In the genomic region with DNA sequence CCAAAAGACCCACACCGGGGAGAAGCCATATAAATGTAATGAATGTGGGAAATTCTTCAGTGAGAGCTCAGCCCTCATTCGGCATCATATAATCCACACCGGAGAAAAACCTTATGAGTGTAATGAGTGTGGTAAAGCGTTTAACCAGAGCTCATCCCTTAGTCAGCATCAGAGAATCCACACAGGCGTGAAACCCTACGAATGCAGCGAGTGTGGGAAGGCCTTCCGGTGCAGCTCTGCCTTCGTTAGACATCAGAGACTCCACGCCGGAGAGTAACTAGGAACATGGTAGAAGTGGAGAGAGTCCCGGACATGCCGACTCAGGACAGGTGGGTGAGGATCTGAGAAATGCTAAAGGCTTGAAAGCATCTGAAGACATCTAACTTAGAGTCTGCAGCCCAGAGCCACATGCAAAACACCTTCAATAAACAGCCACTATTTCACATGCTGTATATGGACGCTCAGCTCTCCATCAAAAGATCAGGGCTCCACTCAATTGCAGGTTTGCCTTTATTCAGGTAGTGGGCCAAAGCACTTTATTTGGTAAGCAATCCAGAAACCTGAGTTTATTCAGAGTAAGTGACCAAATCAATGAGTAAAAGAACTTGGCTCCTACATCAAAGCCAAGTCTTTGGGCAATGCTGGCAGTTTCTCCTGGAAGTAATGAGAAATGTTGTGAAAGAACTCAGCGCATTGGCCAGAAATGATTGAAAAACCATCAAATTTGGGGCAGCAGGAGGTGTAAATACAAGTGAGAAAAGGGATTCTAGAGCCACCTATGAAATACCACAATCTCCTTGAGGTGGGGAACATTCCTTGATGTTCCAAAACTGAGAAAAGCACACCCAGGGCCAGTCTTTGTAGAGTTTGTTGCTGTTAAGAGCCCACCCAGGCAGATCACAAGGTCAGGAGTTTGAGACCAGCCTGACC, we compare ENCODE assay signal across 8 cellular contexts. TPM values are rescaled to one million over a fixed set of nuclear protein-coding genes. Genes with fewer than 3 reads are reported as not detected.
DNase-seq lines count a peak whose midpoint lies in the region; ATAC-seq, FAIRE-seq and TF ChIP-seq lines count a peak whose summit lies in the region.

No MANE protein-coding gene starts in this region.

- BruUV-seq in endothelial cell of umbilical vein (replicated peaks; lab: Mats Ljungman, UMichigan), result TSS peak; percentile 9

- H3K9ac ChIP-seq in endothelial cell of umbilical vein (replicated peaks; ENCODE audit: extremely low read depth, insufficient read depth, low read length), result no peak overlapping the region

- no peaks in the 10 kb centered on the region for H4K20me1 ChIP-seq in endothelial cell of umbilical vein (replicated peaks; ENCODE audit: control insufficient read depth, extremely low read depth, insufficient read depth, low read length)

- 95% methylated on average over 15 of the region's 15 CpGs for WGBS in heart right ventricle, 2 donors

- H3K79me2 ChIP-seq in endothelial cell of umbilical vein (ENCODE audit: control insufficient read depth, insufficient read depth, low read length), result peaks cover 25% of the 10 kb centered on the region

- no peaks in the 10 kb centered on the region for H3K9me1 ChIP-seq in endothelial cell of umbilical vein (replicated peaks; ENCODE audit: control insufficient read depth, extremely low read depth, insufficient read depth, low read length)

- no peak for FAIRE-seq in endothelial cell of umbilical vein (lab: Jason Lieb, UNC)

- POLR2A ChIA-PET in endothelial cell of umbilical vein (lab: Charles Lee), result interaction anchor here (0.6 kb wide), 2 partner anchors 14 to 25 kb away, joined by 3 to 4 read pairs; no protein-coding TSS in a partner anchor

- peak; percentile 55 for DNase-seq in stimulated activated CD4-positive, alpha-beta T cell treated with anti-CD3 and anti-CD28 coated beads, Interleukin-15, amount 100 ng/mL, for 24 hours
- DNase-seq in stimulated activated CD4-positive, alpha-beta T cell treated with anti-CD3 and anti-CD28 coated beads, Interleukin-2, amount 100 ng/mL, for 48 hours, result no peak
- DNase-seq in RPMI8226, result peak; percentile 26
- DNase-seq in endothelial cell of umbilical vein (ENCODE audit: low read depth, low spot score), result no peak
- DNase-seq in upper lobe of right lung, result no peak
- no peak for DNase-seq in heart right ventricle
- DNase-seq in Ammon's horn (ENCODE audit: low spot score), result no peak

- CTCF ChIA-PET in endothelial cell of umbilical vein (lab: Charles Lee), result no interaction called here

- H3K4me1 ChIP-seq in endothelial cell of umbilical vein (ENCODE audit: control insufficient read depth, extremely low read depth, insufficient read depth, low read length), result peaks cover 14% of the 10 kb centered on the region
- H3K4me1 ChIP-seq in upper lobe of right lung, result peaks cover 20% of the 10 kb centered on the region
- peaks cover 3 to 24% (median 18%) of the 10 kb centered on the region in 9 donors for H3K4me1 ChIP-seq in heart right ventricle

- no peak overlapping the region for H3K27ac ChIP-seq in endothelial cell of umbilical vein (ENCODE audit: insufficient read depth, low read depth, low read length)
- H3K27ac ChIP-seq in upper lobe of right lung, result peak overlapping the region; percentile 11
- H3K27ac ChIP-seq in heart right ventricle, result no peak overlapping the region

- no peak overlapping the region for H2AFZ ChIP-seq in endothelial cell of umbilical vein (ENCODE audit: low read depth, low read length)

- dilution Hi-C loops in endothelial cell of umbilical vein (cut with MboI; ENCODE audit: extremely low pct_ligation_motif_present, low sequenced_read_pairs), result no loop called here

- H3K9me3 ChIP-seq in endothelial cell of umbilical vein (replicated peaks; ENCODE audit: control insufficient read depth, insufficient read depth, low read length) (peaks cover 3% of the 10 kb centered on the region), upper lobe of right lung (no peaks in the 10 kb centered on the region), heart right ventricle (peaks cover 0 to 3% (median 0%) of the 10 kb centered on the region in 11 donors)

- TF ChIP-seq POLR2A in endothelial cell of umbilical vein (IDR thresholded peaks at IDR 0.05; ENCODE audit: low read depth, low read length), result peak; percentile 50

- intact Hi-C loops in endothelial cell of umbilical vein (cut with micrococcal nuclease), result no loop called here
- intact Hi-C loops in upper lobe of right lung (cut with DNase I), result no loop called here
- intact Hi-C loops in heart right ventricle (cut with DNase I), result no loop called here

- H3K27me3 ChIP-seq in endothelial cell of umbilical vein (ENCODE audit: control insufficient read depth in 2 of 2, insufficient read depth in 2 of 2, low read length in 2 of 2), result no peaks in the 10 kb centered on the region
- no peaks in the 10 kb centered on the region for H3K27me3 ChIP-seq in upper lobe of right lung
- H3K27me3 ChIP-seq in heart right ventricle, result no peaks in the 10 kb centered on the region

- no peak overlapping the region for H3K4me2 ChIP-seq in endothelial cell of umbilical vein (ENCODE audit: insufficient read depth, low read length)

- H3K4me3 ChIP-seq in endothelial cell of umbilical vein (replicated peaks in 1 of 3; ENCODE audit: insufficient read depth in 1 of 3, low read depth in 1 of 3, low read length in 3 of 3) (no peak overlapping the region), upper lobe of right lung (no peak overlapping the region), heart right ventricle (no peak overlapping the region)

- no peak for ATAC-seq in upper lobe of right lung
- no peak for ATAC-seq in heart right ventricle
- ATAC-seq in HG03442 (IDR thresholded peaks at IDR 0.05; ENCODE audit: unreplicated experiment), result no peak

- TF ChIP-seq CTCF in endothelial cell of umbilical vein (IDR thresholded peaks at IDR 0.05; ENCODE audit: extremely low read depth in 1 of 2, insufficient read depth in 1 of 2, low read depth in 1 of 2, low read length in 2 of 2) (no peak), upper lobe of right lung (IDR thresholded peaks at IDR 0.05) (no peak), heart right ventricle (IDR thresholded peaks at IDR 0.05) (no peak)

- peaks cover 46 to 49% of the 10 kb centered on the region in 2 experiments for H3K36me3 ChIP-seq in endothelial cell of umbilical vein (ENCODE audit: control insufficient read depth in 2 of 2, extremely low read depth in 1 of 2, insufficient read depth in 2 of 2, low read length in 2 of 2)
- H3K36me3 ChIP-seq in upper lobe of right lung, result peaks cover 93% of the 10 kb centered on the region
- peaks cover 0 to 100% (median 80%) of the 10 kb centered on the region in 9 donors for H3K36me3 ChIP-seq in heart right ventricle

TF ChIP-seq in endothelial cell of umbilical vein, 7 proteins besides CTCF, POLR2A, EP300 and RAD21 (continues in another document):
- no peak for TF ChIP-seq JUN (IDR thresholded peaks at IDR 0.05; ENCODE audit: borderline replicate concordance, insufficient read depth, insufficient read length, low read depth)

RNA-seq across cellular contexts. Expression of a gene that starts 6.0 kb away (rescaled TPM):
- total RNA-seq in endothelial cell of umbilical vein (1,231 and 1,361 TPM in 2 replicates), upper lobe of right lung (1,020 TPM), heart right ventricle (100 to 1,000 TPM; 409 to 810 (median 499) TPM)
- polyA plus RNA-seq in endothelial cell of umbilical vein (2,140 and 3,007 TPM in 2 replicates), heart right ventricle (1,000 to 10,000 TPM; 1,671 to 1,920 TPM)
- polyA plus RNA-seq in endothelial cell of umbilical vein (2011; cell fraction: cytosol; rRNA removed), result 2,997 and 3,263 TPM in 2 replicates
- polyA plus RNA-seq in endothelial cell of umbilical vein (2011; cell fraction: nucleus; rRNA removed), result 604 and 667 TPM in 2 replicates
- 1,827 and 2,215 TPM in 2 replicates for polyA plus RNA-seq in endothelial cell of umbilical vein (2012)
- 431 and 482 TPM in 2 replicates for polyA minus RNA-seq in endothelial cell of umbilical vein
- polyA minus RNA-seq in endothelial cell of umbilical vein (2011; cell fraction: cytosol; rRNA and poly(A)+ RNA removed), result 1,395 TPM
- polyA minus RNA-seq in endothelial cell of umbilical vein (2011; cell fraction: nucleus; rRNA and poly(A)+ RNA removed), result 81.6 and 96.0 TPM in 2 replicates

RNA-seq across cellular contexts. Expression of a gene that starts 6.1 kb away (rescaled TPM):
- 18.5 and 18.9 TPM in 2 replicates for total RNA-seq in endothelial cell of umbilical vein
- polyA plus RNA-seq in endothelial cell of umbilical vein, result 10.8 and 12.6 TPM in 2 replicates
- polyA plus RNA-seq in endothelial cell of umbilical vein (2011; cell fraction: cytosol; rRNA removed), result 6.9 and 8.6 TPM in 2 replicates
- polyA plus RNA-seq in endothelial cell of umbilical vein (2011; cell fraction: nucleus; rRNA removed), result 27.9 and 32.9 TPM in 2 replicates
- polyA plus RNA-seq in endothelial cell of umbilical vein (2012), result 12.9 and 18.9 TPM in 2 replicates
- 9.7 and 13.4 TPM in 2 replicates for polyA minus RNA-seq in endothelial cell of umbilical vein
- polyA minus RNA-seq in endothelial cell of umbilical vein (2011; cell fraction: cytosol; rRNA and poly(A)+ RNA removed), result 6.0 TPM
- 16.4 and 17.8 TPM in 2 replicates for polyA minus RNA-seq in endothelial cell of umbilical vein (2011; cell fraction: nucleus; rRNA and poly(A)+ RNA removed)
- total RNA-seq in upper lobe of right lung, result 18.8 TPM
- total RNA-seq in heart right ventricle, result 10 to 100 TPM; 24.9 to 49.6 (median 29.5) TPM
- 10 to 100 TPM; 21.2 to 59.9 TPM for polyA plus RNA-seq in heart right ventricle

RNA-seq across cellular contexts. Expression of a gene that starts 21.0 kb away (rescaled TPM):
- total RNA-seq in endothelial cell of umbilical vein, result 8.9 and 10.6 TPM in 2 replicates
- polyA plus RNA-seq in endothelial cell of umbilical vein, result 6.1 and 6.3 TPM in 2 replicates
- 6.9 and 8.1 TPM in 2 replicates for polyA plus RNA-seq in endothelial cell of umbilical vein (2011; cell fraction: cytosol; rRNA removed)
- polyA plus RNA-seq in endothelial cell of umbilical vein (2011; cell fraction: nucleus; rRNA removed), result 20.1 and 21.6 TPM in 2 replicates
- 6.3 and 8.1 TPM in 2 replicates for polyA plus RNA-seq in endothelial cell of umbilical vein (2012)
- polyA minus RNA-seq in endothelial cell of umbilical vein, result 13.3 and 15.3 TPM in 2 replicates
- polyA minus RNA-seq in endothelial cell of umbilical vein (2011; cell fraction: cytosol; rRNA and poly(A)+ RNA removed), result 7.9 TPM
- 7.6 and 8.2 TPM in 2 replicates for polyA minus RNA-seq in endothelial cell of umbilical vein (2011; cell fraction: nucleus; rRNA and poly(A)+ RNA removed)
- 8.3 TPM for total RNA-seq in upper lobe of right lung
- total RNA-seq in heart right ventricle, result 1 to 10 TPM; 4.4 to 8.3 (median 6.4) TPM
- polyA plus RNA-seq in heart right ventricle, result 1 to 10 TPM; 2.1 to 4.5 TPM

RNA-seq across cellular contexts. Expression of a gene that starts 48.2 kb away (rescaled TPM):
- total RNA-seq in endothelial cell of umbilical vein, result 17.0 and 19.3 TPM in 2 replicates
- polyA plus RNA-seq in endothelial cell of umbilical vein, result 26.1 and 33.5 TPM in 2 replicates
- polyA plus RNA-seq in endothelial cell of umbilical vein (2011; cell fraction: cytosol; rRNA removed), result 13.7 and 16.7 TPM in 2 replicates
- 24.4 and 33.0 TPM in 2 replicates for polyA plus RNA-seq in endothelial cell of umbilical vein (2011; cell fraction: nucleus; rRNA removed)
- polyA plus RNA-seq in endothelial cell of umbilical vein (2012), result 10.9 and 15.6 TPM in 2 replicates
- 9.5 and 15.3 TPM in 2 replicates for polyA minus RNA-seq in endothelial cell of umbilical vein
- 18.9 TPM for polyA minus RNA-seq in endothelial cell of umbilical vein (2011; cell fraction: cytosol; rRNA and poly(A)+ RNA removed)
- polyA minus RNA-seq in endothelial cell of umbilical vein (2011; cell fraction: nucleus; rRNA and poly(A)+ RNA removed), result 9.1 and 10.6 TPM in 2 replicates
- 21.8 TPM for total RNA-seq in upper lobe of right lung
- 10 to 100 TPM; 10.0 to 26.7 (median 13.1) TPM for total RNA-seq in heart right ventricle
- 10 to 100 TPM; 18.9 to 21.7 TPM for polyA plus RNA-seq in heart right ventricle

Comparison
In these comparisons a context has a peak if more than half of its experiments do, and no peak if none do; other contexts are left out.
1. DNase-seq: peak in stimulated activated CD4-positive, alpha-beta T cell treated with anti-CD3 and anti-CD28 coated beads, Interleukin-15, amount 100 ng/mL, for 24 hours (single experiment) and RPMI8226 (single experiment); none in stimulated activated CD4-positive, alpha-beta T cell treated with anti-CD3 and anti-CD28 coated beads, Interleukin-2, amount 100 ng/mL, for 48 hours (0 of 2), endothelial cell of umbilical vein (single experiment), upper lobe of right lung (single experiment), heart right ventricle (0 of 2) and Ammon's horn (single experiment).